ENCODE assay signal across 13 cellular contexts in genomic region chr1:177817969-177818872, GRCh38.
DNase-seq lines count a peak whose midpoint lies in the region; ATAC-seq, FAIRE-seq and TF ChIP-seq lines count a peak whose summit lies in the region.
"Had no signal": no experiment of that assay in that cellular context is flagged by ENCODE, and none has a peak within 500 bp of the region (broad histone marks: within the 10 kb centered on the region; RNA-seq: fewer than 3 reads in every experiment).

No MANE protein-coding gene starts in this region.

- no peaks in the 10 kb centered on the region for H3K36me3 ChIP-seq in OCI-LY7 (ENCODE audit: insufficient read depth, low read length)
- H3K36me3 ChIP-seq: BLaER1 treated with 17β-estradiol and CSF1 and Interleukin-3, amounts not matched to agents 10 nM and 100 nM; gastrocnemius medialis; stomach had no signal

- POLR2A ChIA-PET in OCI-LY7 (lab: Charles Lee), result no interaction called here

- peak overlapping the region; percentile 12; the same call in 1 of the 2 replicates for H3K4me2 ChIP-seq in OCI-LY7 (ENCODE audit: low read length)

- no peak overlapping the region for H3K27ac ChIP-seq in OCI-LY7 (ENCODE audit: low read depth, low read length, poor library complexity, severe bottlenecking)
- H3K27ac ChIP-seq: BLaER1 treated with 17β-estradiol and CSF1 and Interleukin-3, amounts not matched to agents 10 nM and 100 nM; gastrocnemius medialis had no signal

- no peak for TF ChIP-seq POLR2A in GM12892 (IDR thresholded peaks at IDR 0.05; ENCODE audit: low read depth, low read length)

- H3K79me2 ChIP-seq in OCI-LY7 (ENCODE audit: insufficient read depth, low read depth, low read length), result no peaks in the 10 kb centered on the region

- no peaks in the 10 kb centered on the region for H4K20me1 ChIP-seq in OCI-LY7 (ENCODE audit: insufficient read depth, low read length)
- H4K20me1 ChIP-seq: BLaER1 treated with 17β-estradiol and CSF1 and Interleukin-3, amounts not matched to agents 10 nM and 100 nM had no signal

- TF ChIP-seq CTCF in OCI-LY7 (conservative IDR thresholded peaks at IDR 0.05; ENCODE audit: low read length), result no peak

- H3K4me1 ChIP-seq in OCI-LY7 (ENCODE audit: insufficient read depth, low read length, poor library complexity, severe bottlenecking), result peaks cover 6% of the 10 kb centered on the region
- H3K4me1 ChIP-seq: gastrocnemius medialis had no signal

- ATAC-seq in GM19455 (IDR thresholded peaks at IDR 0.05; ENCODE audit: unreplicated experiment) (peak; percentile 94), HG02981 (IDR thresholded peaks at IDR 0.05; ENCODE audit: unreplicated experiment) (peak; percentile 93), sciatic nerve (no peak), HG03045 (IDR thresholded peaks at IDR 0.05; ENCODE audit: unreplicated experiment) (no peak)
- ATAC-seq: gastrocnemius medialis, K562 had no signal

- H3K4me3 ChIP-seq in OCI-LY7 (ENCODE audit: low read depth, low read length, poor library complexity, severe bottlenecking), result no peak overlapping the region
- H3K4me3 ChIP-seq: BLaER1 treated with 17β-estradiol and CSF1 and Interleukin-3, amounts not matched to agents 10 nM and 100 nM; gastrocnemius medialis; K562; stomach had no signal

- CTCF ChIA-PET in OCI-LY7 (lab: Charles Lee; ENCODE audit: unreplicated experiment), result interaction anchor here (0.5 kb wide), 1 partner anchor 59 kb away, joined by 3 read pairs; no protein-coding TSS in a partner anchor

- no peaks in the 10 kb centered on the region for H3K9me3 ChIP-seq in OCI-LY7 (ENCODE audit: low read length)
- H3K9me3 ChIP-seq: gastrocnemius medialis had no signal

- FAIRE-seq in GM12892 (lab: Jason Lieb, UNC), result peak; percentile 48
- FAIRE-seq: K562 had no signal

- intact Hi-C loops in OCI-LY7 (cut with micrococcal nuclease; ENCODE audit: unreplicated experiment), result no loop called here
- intact Hi-C loops in sciatic nerve (cut with DNase I), result no loop called here

- no peak overlapping the region for H2AFZ ChIP-seq in OCI-LY7 (ENCODE audit: low read length)

- no TSS peak for BruUV-seq in OCI-LY7 (replicated peaks; lab: Mats Ljungman, UMichigan)

- DNase-seq in GM12892 (ENCODE audit: insufficient read length) (no peak), OCI-LY7 (ENCODE audit: low spot score) (peak; percentile 16), NCI-H1694 (lab: John Stamatoyannopoulos, UW) (no peak), HK-2 (ENCODE audit: unreplicated experiment) (no peak), sciatic nerve (ENCODE audit: low spot score) (no peak)
- DNase-seq: gastrocnemius medialis, stomach, T1000 had no signal

- no peaks in the 10 kb centered on the region for H3K9me2 ChIP-seq in OCI-LY7 (ENCODE audit: insufficient read depth, low read length)

Comparison
In these comparisons a context has a peak if more than half of its experiments do, and no peak if none do; other contexts are left out.
1. ATAC-seq: peak in GM19455 (single experiment) and HG02981 (single experiment); none in sciatic nerve (single experiment) and HG03045 (single experiment).